Comparison of ENCODE assay signal across 8 cellular contexts in genomic region chr19:13152854-13153626, GRCh38. TPM values are rescaled to one million over a fixed set of nuclear protein-coding genes. Genes with fewer than 3 reads are reported as not detected.
A peak's percentile ranks its signal among the peaks of the same experiment; 100 is the strongest.
DNase-seq lines count a peak whose midpoint lies in the region; ATAC-seq, FAIRE-seq and TF ChIP-seq lines count a peak whose summit lies in the region.

No MANE protein-coding gene starts in this region.

- no peaks in the 10 kb centered on the region for H3K9me3 ChIP-seq in psoas muscle

- peak overlapping the region; percentile 92 for H3K4me3 Mint-ChIP-seq in T-helper 2 cell treated with Interferon-gamma antibody and Interleukin-4, amounts not matched to agents 5 μg/mL and 100 μg/mL, for 36 hours

- peak overlapping the region; percentile 92 for H3K27ac ChIP-seq in angular gyrus (ENCODE audit: low read depth, low read length)
- H3K27ac ChIP-seq in psoas muscle = peak overlapping the region; percentile 95
- peak overlapping the region; percentile 97 for H3K27ac ChIP-seq in urinary bladder (ENCODE audit: low read depth)

- ATAC-seq in HG02759 (IDR thresholded peaks at IDR 0.05; ENCODE audit: unreplicated experiment) = peak; percentile 25
- peak; percentile 60 for ATAC-seq in left ventricle myocardium superior
- peak; percentile 56 to 69 (median 62) for ATAC-seq in psoas muscle

- peaks cover 30% of the 10 kb centered on the region for H3K36me3 Mint-ChIP-seq in T-helper 2 cell treated with Interferon-gamma antibody and Interleukin-4, amounts not matched to agents 5 μg/mL and 100 μg/mL, for 36 hours (ENCODE audit: low read depth)

- H3K27me3 Mint-ChIP-seq in T-helper 2 cell treated with Interferon-gamma antibody and Interleukin-4, amounts not matched to agents 5 μg/mL and 100 μg/mL, for 36 hours (ENCODE audit: low read depth) = peaks cover 6% of the 10 kb centered on the region

- no peaks in the 10 kb centered on the region for H3K27me3 ChIP-seq in psoas muscle (ENCODE audit: insufficient read depth in 3 of 3, low read length in 2 of 3)

- DNase-seq in NCI-H1930 (lab: John Stamatoyannopoulos, UW) (peak; percentile 87 to 89), left ventricle myocardium superior (peak; percentile 94), psoas muscle (peak; percentile 93 to 97)
- DNase-seq in T-helper 2 cell treated with Interferon-gamma antibody and Interleukin-4, amounts not matched to agents 5 μg/mL and 100 μg/mL, for 36 hours (ENCODE audit: low spot score) = peak; percentile 96

- H3K4me1 ChIP-seq in psoas muscle (peaks cover 22% of the 10 kb centered on the region), urinary bladder (ENCODE audit: insufficient read depth) (peaks cover 2% of the 10 kb centered on the region)

- peak; percentile 82 for FAIRE-seq in G401.6 (lab: Jason Lieb, UNC)

- H3K4me3 ChIP-seq in psoas muscle = peak overlapping the region; percentile 76
- peak overlapping the region; percentile 83 for H3K4me3 ChIP-seq in urinary bladder (ENCODE audit: low read depth, low read length)

- peak overlapping the region; percentile 99 for H3K27ac Mint-ChIP-seq in T-helper 2 cell treated with Interferon-gamma antibody and Interleukin-4, amounts not matched to agents 5 μg/mL and 100 μg/mL, for 36 hours

- H3K36me3 ChIP-seq in psoas muscle (ENCODE audit: insufficient read depth in 1 of 2, low read depth in 1 of 2) = no peaks in the 10 kb centered on the region
- no peaks in the 10 kb centered on the region for H3K36me3 ChIP-seq in urinary bladder (ENCODE audit: insufficient read depth)

- no peak for TF ChIP-seq CTCF in psoas muscle (IDR thresholded peaks at IDR 0.05)

- peaks cover 35% of the 10 kb centered on the region for H3K4me1 Mint-ChIP-seq in T-helper 2 cell treated with Interferon-gamma antibody and Interleukin-4, amounts not matched to agents 5 μg/mL and 100 μg/mL, for 36 hours (ENCODE audit: low read depth)

- intact Hi-C loops in left ventricle myocardium superior (cut with micrococcal nuclease) (no loop called here), psoas muscle (cut with DNase I) (loop anchor here (5.0 kb wide), 2 partner anchors 689 to 1409 kb away; no protein-coding TSS in a partner anchor)

- WGBS in psoas muscle, 3 donors = 3 to 5% (median 4%) methylated on average over 67 to 74 of the region's 74 CpGs
- under 1% methylated on average over 74 of the region's 74 CpGs for WGBS in urinary bladder

- no peaks in the 10 kb centered on the region for H3K9me3 Mint-ChIP-seq in T-helper 2 cell treated with Interferon-gamma antibody and Interleukin-4, amounts not matched to agents 5 μg/mL and 100 μg/mL, for 36 hours

RNA-seq across cellular contexts. Expression of gene IER2, which starts 2.8 kb away (rescaled TPM):
- total RNA-seq in left ventricle myocardium superior (19.8 TPM), psoas muscle (10 to 100 TPM; 16.8 to 31.2 (median 29.9) TPM), urinary bladder (17.0 TPM)
- polyA plus RNA-seq in psoas muscle (10 to 100 TPM; 12.9 to 62.7 (median 18.2) TPM), urinary bladder (268 TPM)

RNA-seq across cellular contexts. Expression of gene STX10, which starts 2.9 kb away (rescaled TPM):
- total RNA-seq in left ventricle myocardium superior (46.4 TPM), psoas muscle (10 to 100 TPM; 18.5 to 20.4 (median 19.3) TPM), urinary bladder (26.4 TPM)
- polyA plus RNA-seq in psoas muscle (10 to 100 TPM; 34.5 to 63.3 (median 43.6) TPM), urinary bladder (76.1 TPM)

RNA-seq across cellular contexts. Expression of gene NACC1, which starts 35.0 kb away (rescaled TPM):
- 50.0 TPM for total RNA-seq in left ventricle myocardium superior
- 10 to 100 TPM; 32.1 to 48.9 (median 37.9) TPM for total RNA-seq in psoas muscle
- 10 to 100 TPM; 11.9 to 63.4 (median 45.8) TPM for polyA plus RNA-seq in psoas muscle
- 10.2 TPM for total RNA-seq in urinary bladder
- polyA plus RNA-seq in urinary bladder = 25.7 TPM

RNA-seq across cellular contexts. Expression of gene TRMT1, which starts 36.5 kb away (rescaled TPM):
- total RNA-seq in left ventricle myocardium superior = 22.4 TPM
- total RNA-seq in psoas muscle = 10 to 100 TPM; 31.6 to 45.3 (median 35.1) TPM
- polyA plus RNA-seq in psoas muscle = 10 to 100 TPM; 42.3 to 87.1 (median 45.4) TPM
- total RNA-seq in urinary bladder = 16.5 TPM
- polyA plus RNA-seq in urinary bladder = 31.2 TPM

RNA-seq across cellular contexts. Expression of gene LYL1, which starts 50.4 kb away (rescaled TPM):
- total RNA-seq in left ventricle myocardium superior (8.8 TPM), psoas muscle (1 to 10 TPM; 2.1 to 4.6 (median 3.2) TPM), urinary bladder (4.8 TPM)
- polyA plus RNA-seq in psoas muscle (1 to 10 TPM; 1.1 to 3.4 (median 1.1) TPM), urinary bladder (15.7 TPM)

Comparison
In these comparisons a context has a peak if more than half of its experiments do, and no peak if none do; other contexts are left out.
1. Peak in every context shown above with its lines: DNase-seq, ATAC-seq, H3K4me3 ChIP-seq and H3K27ac ChIP-seq.